Comparison of ENCODE assay signal across 24 cellular contexts in the genomic region with DNA sequence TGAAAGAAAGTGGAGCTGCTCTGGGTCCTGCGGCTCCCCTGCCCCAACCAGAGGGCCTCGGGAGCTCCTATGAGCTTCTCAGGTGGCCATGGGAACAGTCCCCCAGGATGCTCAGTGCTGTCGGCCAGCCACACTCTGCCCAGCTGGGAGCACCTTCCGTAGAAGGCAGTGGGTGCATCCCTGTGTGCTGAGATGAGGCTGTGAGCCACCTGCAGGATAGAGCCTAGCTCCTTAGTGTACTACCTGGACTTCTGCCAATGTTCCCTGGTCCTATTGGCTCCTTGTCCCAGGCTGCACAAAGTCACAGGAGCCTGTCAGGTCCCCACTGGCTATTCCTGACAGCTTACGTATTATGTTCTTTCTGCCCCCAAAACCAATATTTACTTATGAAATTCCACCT. TPM values are rescaled to one million over a fixed set of nuclear protein-coding genes. Genes with fewer than 3 reads are reported as not detected.
A peak's percentile ranks its signal among the peaks of the same experiment; 100 is the strongest.
DNase-seq lines count a peak whose midpoint lies in the region; ATAC-seq and TF ChIP-seq lines count a peak whose summit lies in the region.
"Had no signal": no experiment of that assay in that cellular context is flagged by ENCODE, and none has a peak within 500 bp of the region (broad histone marks: within the 10 kb centered on the region; RNA-seq: fewer than 3 reads in every experiment).

No MANE protein-coding gene starts in this region.

- ATAC-seq in body of pancreas, result no peak
- no peak for ATAC-seq in GM19463 (IDR thresholded peaks at IDR 0.05; ENCODE audit: unreplicated experiment)
- ATAC-seq: activated T-cell treated with anti-CD3 and anti-CD28 coated beads, Interleukin-2, amount 50 U/mL, for 4 hours; esophagus mucosa had no signal

- no peaks in the 10 kb centered on the region for H3K36me3 Mint-ChIP-seq in endodermal cell (ENCODE audit: low read depth)
- H3K36me3 Mint-ChIP-seq: memory B cell had no signal

- peak; percentile 38 for DNase-seq in DMS79 treated with DMSO at 0.1 percent for 48 hours (lab: John Stamatoyannopoulos, UW)
- DNase-seq in DMS79 (lab: John Stamatoyannopoulos, UW), result no peak
- DNase-seq in COR-L47 (lab: John Stamatoyannopoulos, UW), result peak; percentile 99
- peak; percentile 65 for DNase-seq in NCI-H2171 (lab: John Stamatoyannopoulos, UW)
- DNase-seq in body of pancreas, result peak in 3 of 4 donors; percentile 17 to 46 (median 30)
- no peak for DNase-seq in Kasumi-1 (lab: John Stamatoyannopoulos, UW)
- no peak for DNase-seq in endodermal cell
- DNase-seq: activated CD4-positive, CD25-positive, alpha-beta regulatory T cell; activated naive CD4-positive, alpha-beta T cell treated with anti-CD3 and anti-CD28 coated beads for 36 hours; activated T-cell treated with anti-CD3 and anti-CD28 coated beads, Interleukin-2, amount 50 U/mL, for 4 hours; H9; KBM-7; kidney; NCI-H526 treated with DMSO at 0.1 percent for 48 hours; Peyer's patch; retina; stimulated activated CD4-positive, alpha-beta T cell treated with anti-CD3 and anti-CD28 coated beads, Interleukin-15, amount 100 ng/mL, for 24 hours; T-helper 9 cell; uterus had no signal

- no peak overlapping the region for H3K27ac ChIP-seq in body of pancreas
- no peak overlapping the region for H3K27ac ChIP-seq in endodermal cell (ENCODE audit: low read depth, low read length)
- H3K27ac ChIP-seq: 22Rv1, Peyer's patch, uterus had no signal

- peaks cover 6% of the 10 kb centered on the region for H3K4me1 Mint-ChIP-seq in endodermal cell

- H3K27me3 Mint-ChIP-seq in endodermal cell (ENCODE audit: insufficient read depth), result peaks cover 1% of the 10 kb centered on the region
- H3K27me3 Mint-ChIP-seq: B cell had no signal

- no peak overlapping the region for H3K9ac ChIP-seq in endodermal cell (ENCODE audit: extremely low read depth, low read length, poor library complexity, severe bottlenecking)

- no peak for TF ChIP-seq CTCF in body of pancreas (IDR thresholded peaks at IDR 0.05)
- TF ChIP-seq CTCF in endodermal cell (conservative IDR thresholded peaks at IDR 0.05), result no peak

- intact Hi-C loops in body of pancreas (cut with DNase I), result no loop called here

- H3K4me3 ChIP-seq in body of pancreas (no peak overlapping the region), endodermal cell (ENCODE audit: low read length) (no peak overlapping the region)
- H3K4me3 ChIP-seq: Peyer's patch, uterus had no signal

- H3K9me3 ChIP-seq in body of pancreas, result no peaks in the 10 kb centered on the region
- no peaks in the 10 kb centered on the region for H3K9me3 ChIP-seq in endodermal cell (ENCODE audit: control insufficient read depth, low read length)
- H3K9me3 ChIP-seq: Peyer's patch, uterus had no signal

- TF ChIP-seq POLR2A in body of pancreas (IDR thresholded peaks at IDR 0.05), result no peak

- no peak overlapping the region for H3K27ac Mint-ChIP-seq in endodermal cell
- H3K27ac Mint-ChIP-seq: activated naive CD4-positive, alpha-beta T cell treated with anti-CD3 and anti-CD28 coated beads for 36 hours; B cell; H9; memory B cell had no signal

- WGBS in body of pancreas, 2 donors, result 43 to 55% methylated on average over 1 to 5 of the region's 5 CpGs
- WGBS in endodermal cell (ENCODE audit: insufficient coverage in 1 of 2, insufficient read length in 1 of 2), 2 experiments, result 88 to 100% methylated on average over 2 to 5 of the region's 5 CpGs

- no peaks in the 10 kb centered on the region for H3K9me3 Mint-ChIP-seq in endodermal cell
- H3K9me3 Mint-ChIP-seq: activated naive CD4-positive, alpha-beta T cell treated with anti-CD3 and anti-CD28 coated beads for 36 hours; activated T-cell treated with anti-CD3 and anti-CD28 coated beads, Interleukin-2, amount 50 U/mL, for 4 hours; H9; memory B cell had no signal

- H3K27me3 ChIP-seq in body of pancreas, result no peaks in the 10 kb centered on the region
- no peaks in the 10 kb centered on the region for H3K27me3 ChIP-seq in endodermal cell (ENCODE audit: control insufficient read depth, insufficient read depth, low read length, poor library complexity, severe bottlenecking)
- H3K27me3 ChIP-seq: Peyer's patch, uterus had no signal

- H3K36me3 ChIP-seq in body of pancreas (replicated peaks in 1 of 2; ENCODE audit: insufficient read depth in 1 of 2, low read depth in 2 of 2) (no peaks in the 10 kb centered on the region), endodermal cell (ENCODE audit: control insufficient read depth, insufficient read depth, low read length) (peaks cover 5% of the 10 kb centered on the region)
- H3K36me3 ChIP-seq: Peyer's patch, uterus had no signal

- H3K4me1 ChIP-seq in body of pancreas (no peaks in the 10 kb centered on the region), endodermal cell (ENCODE audit: control insufficient read depth, insufficient read depth, low read length) (no peaks in the 10 kb centered on the region)

- H3K4me3 Mint-ChIP-seq in endodermal cell, result no peak overlapping the region
- H3K4me3 Mint-ChIP-seq: activated naive CD4-positive, alpha-beta T cell treated with anti-CD3 and anti-CD28 coated beads for 36 hours; activated T-cell treated with anti-CD3 and anti-CD28 coated beads, Interleukin-2, amount 50 U/mL, for 4 hours; B cell; H9; memory B cell had no signal

RNA-seq across cellular contexts. Expression of a gene that starts 16.1 kb away (rescaled TPM):
- total RNA-seq in body of pancreas (not detected), endodermal cell (1 to 10 TPM; 4.9 to 7.5 TPM)
- 9.8 TPM for polyA plus RNA-seq in endodermal cell (2013, experiment 1 of 2)
- polyA plus RNA-seq in endodermal cell (2013, experiment 2 of 2), result 9.2 TPM

RNA-seq across cellular contexts. Expression of a gene that starts 46.8 kb away (rescaled TPM):
- total RNA-seq in body of pancreas, result 10 to 100 TPM; 30.4 to 33.6 TPM
- 10 to 100 TPM; 47.1 to 49.5 TPM for total RNA-seq in endodermal cell
- polyA plus RNA-seq in endodermal cell (2013, experiment 1 of 2), result 29.8 TPM
- polyA plus RNA-seq in endodermal cell (2013, experiment 2 of 2), result 27.4 TPM

Comparison
In these comparisons a context has a peak if more than half of its experiments do, and no peak if none do; other contexts are left out.
1. DNase-seq: peak in DMS79 treated with DMSO at 0.1 percent for 48 hours (single experiment), COR-L47 (single experiment), NCI-H2171 (single experiment) and body of pancreas (3 of 4); none in DMS79 (single experiment), Kasumi-1 (0 of 2) and endodermal cell (single experiment).
2. RNA of a gene that starts 16.1 kb away (total RNA-seq): 4.9 to 7.5 TPM in endodermal cell; not detected in body of pancreas; every median in the first group is over 4 times any median in the second.